ENCODE assay signal across 21 cellular contexts in genomic region chr22:49195636-49196035, GRCh38.
"Had no signal": no experiment of that assay in that cellular context is flagged by ENCODE, and none has a peak within 500 bp of the region (broad histone marks: within the 10 kb centered on the region; RNA-seq: fewer than 3 reads in every experiment).

No MANE protein-coding gene starts in this region.

- H3K36me3 Mint-ChIP-seq: immature natural killer cell; naive thymus-derived CD8-positive, alpha-beta T cell had no signal

- H3K4me1 Mint-ChIP-seq: immature natural killer cell, neural crest cell had no signal

- H3K4me3 ChIP-seq: dorsolateral prefrontal cortex, lower lobe of right lung, psoas muscle, stomach, thyroid gland had no signal

- ATAC-seq: left ventricle myocardium superior; lower lobe of right lung; naive thymus-derived CD8-positive, alpha-beta T cell; psoas muscle; right cardiac atrium had no signal

- H3K4me1 ChIP-seq: psoas muscle, thyroid gland had no signal

- H3K27ac ChIP-seq: dorsolateral prefrontal cortex, lower lobe of right lung, psoas muscle, stomach, thyroid gland had no signal

- H3K9me3 ChIP-seq: lower lobe of right lung, psoas muscle, stomach, thyroid gland had no signal

- H3K27me3 ChIP-seq: thyroid gland had no signal

- DNase-seq: cerebellar nuclear complex; effector CD4-positive, alpha-beta T cell; hypothalamus; immature natural killer cell; islet precursor cell; left ventricle myocardium superior; lower lobe of right lung; naive thymus-derived CD8-positive, alpha-beta T cell; psoas muscle; right cardiac atrium; small intestine; stimulated activated CD4-positive, alpha-beta T cell treated with anti-CD3 and anti-CD28 coated beads, Interleukin-12 subunit alpha, Interleukin-12 subunit beta, amount 100 ng/mL, for 4 hours; stimulated activated CD4-positive, alpha-beta T cell treated with anti-CD3 and anti-CD28 coated beads, Interleukin-1b, Interleukin-23, amount 100 ng/mL, for 48 hours; stimulated activated CD4-positive, alpha-beta T cell treated with anti-CD3 and anti-CD28 coated beads, Interleukin-4, amount 100 ng/mL, for 1 hour; stimulated activated CD8-positive, alpha-beta memory T cell treated with anti-CD3 and anti-CD28 coated beads, Interleukin-4, amount 100 ng/mL, for 48 hours; stimulated activated naive CD4-positive, alpha-beta T cell treated with Interleukin-2 at 50 U/mL for 16 hours; stomach; thyroid gland; trophoblast cell had no signal

- H3K9me3 Mint-ChIP-seq: immature natural killer cell; naive thymus-derived CD8-positive, alpha-beta T cell; neural crest cell had no signal

- H3K27ac Mint-ChIP-seq: immature natural killer cell; naive thymus-derived CD8-positive, alpha-beta T cell had no signal

- H3K4me3 Mint-ChIP-seq: immature natural killer cell; naive thymus-derived CD8-positive, alpha-beta T cell; neural crest cell had no signal

- H3K36me3 ChIP-seq: lower lobe of right lung, stomach, thyroid gland had no signal
